Comparison of ENCODE assay signal across 13 cellular contexts in genomic region chr6:49541210-49541724, GRCh38. TPM values are rescaled to one million over a fixed set of nuclear protein-coding genes. Genes with fewer than 3 reads are reported as not detected.
A peak's percentile ranks its signal among the peaks of the same experiment; 100 is the strongest.
DNase-seq lines count a peak whose midpoint lies in the region; ATAC-seq and TF ChIP-seq lines count a peak whose summit lies in the region.
"Had no signal": no experiment of that assay in that cellular context is flagged by ENCODE, and none has a peak within 500 bp of the region (broad histone marks: within the 10 kb centered on the region; RNA-seq: fewer than 3 reads in every experiment).

No MANE protein-coding gene starts in this region.

- DNase-seq in DMS53 (lab: John Stamatoyannopoulos, UW) (peak; percentile 32), DMS53 treated with DMSO at 0.1 percent for 48 hours (lab: John Stamatoyannopoulos, UW; ENCODE audit: unreplicated experiment) (no peak), NCI-H82 (lab: John Stamatoyannopoulos, UW) (peak; percentile 88), epithelial cell of proximal tubule (ENCODE audit: low read depth) (peak; percentile 79), skeletal muscle cell (ENCODE audit: low read depth) (peak; percentile 88), NAMALWA (ENCODE audit: low spot score) (no peak)
- no peak for DNase-seq in stimulated activated CD8-positive, alpha-beta memory T cell treated with anti-CD3 and anti-CD28 coated beads, Interleukin-4, amount 100 ng/mL, for 48 hours
- DNase-seq: activated T-cell treated with anti-CD3 and anti-CD28 coated beads for 4 hours, AML-193, colonic mucosa, H7 had no signal

- H3K4me3 ChIP-seq in epithelial cell of proximal tubule (ENCODE audit: low read depth, low read length) (no peak overlapping the region), skeletal muscle cell (ENCODE audit: low read depth, low read length) (no peak overlapping the region)
- H3K4me3 ChIP-seq: colonic mucosa had no signal

- ATAC-seq in HG03442 (IDR thresholded peaks at IDR 0.05; ENCODE audit: unreplicated experiment): no peak
- ATAC-seq: left lobe of liver had no signal

- no peak for TF ChIP-seq CTCF in epithelial cell of proximal tubule (conservative IDR thresholded peaks at IDR 0.05; ENCODE audit: low read depth, low read length)

RNA-seq across cellular contexts. Expression of gene C6orf141, which starts 9.2 kb away (rescaled TPM):
- total RNA-seq in epithelial cell of proximal tubule: 8.2 and 11.6 TPM in 2 replicates

RNA-seq across cellular contexts. Expression of gene GLYATL3, which starts 41.5 kb away (rescaled TPM):
- total RNA-seq in epithelial cell of proximal tubule: not detected in 2 replicates
- total RNA-seq: H7, left lobe of liver had no signal

Comparison
In these comparisons a context has a peak if more than half of its experiments do, and no peak if none do; other contexts are left out.
1. DNase-seq: peak in DMS53 (single experiment), NCI-H82 (single experiment), epithelial cell of proximal tubule (single experiment) and skeletal muscle cell (single experiment); none in DMS53 treated with DMSO at 0.1 percent for 48 hours (single experiment), NAMALWA (single experiment) and stimulated activated CD8-positive, alpha-beta memory T cell treated with anti-CD3 and anti-CD28 coated beads, Interleukin-4, amount 100 ng/mL, for 48 hours (single experiment).